In the genomic region with DNA sequence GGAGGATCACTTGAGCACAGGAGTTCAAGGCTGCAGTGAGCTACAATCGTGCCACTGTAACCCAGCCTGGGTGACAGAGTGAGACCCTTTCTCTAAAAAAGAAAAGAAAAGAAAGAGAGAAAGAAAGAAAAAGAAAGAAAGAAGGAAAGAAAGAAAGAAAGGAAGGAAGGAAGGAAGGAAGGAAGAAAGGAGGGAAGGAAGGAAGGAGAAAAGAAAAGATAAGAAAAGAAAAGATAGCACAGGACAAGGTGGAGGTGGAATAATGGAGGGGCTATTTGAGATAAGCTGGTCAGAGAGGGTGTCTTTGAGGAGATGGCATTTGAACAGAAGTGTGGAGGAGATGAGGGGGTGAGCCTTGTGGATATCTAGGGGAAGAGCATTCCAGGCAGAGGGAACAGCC, we compare ENCODE assay signal across 31 cellular contexts. TPM values are rescaled to one million over a fixed set of nuclear protein-coding genes. Genes with fewer than 3 reads are reported as not detected.
"Had no signal": no experiment of that assay in that cellular context is flagged by ENCODE, and none has a peak within 500 bp of the region (broad histone marks: within the 10 kb centered on the region; RNA-seq: fewer than 3 reads in every experiment).

No MANE protein-coding gene starts in this region.

- H3K4me1 ChIP-seq: foreskin keratinocyte had no signal

- ATAC-seq: activated CD4-positive, CD25-positive, alpha-beta regulatory T cell treated with anti-CD3 and anti-CD28 coated beads, Interleukin-2, amount 50 U/mL, for 24 hours; activated CD8-positive, alpha-beta T cell treated with anti-CD3 and anti-CD28 coated beads for 36 hours; activated naive CD4-positive, alpha-beta T cell treated with anti-CD3 and anti-CD28 coated beads, Interleukin-2, amount 50 U/mL, for 72 hours; body of pancreas; foreskin keratinocyte; gastrocnemius medialis; heart right ventricle; T-helper 17 cell had no signal

- H3K27ac ChIP-seq: body of pancreas, esophagus muscularis mucosa, foreskin keratinocyte, gastrocnemius medialis, heart right ventricle, WERI-Rb-1 had no signal

- H3K9me3 Mint-ChIP-seq: activated B cell treated with CpG ODN at 0.5 μM for 24 hours; activated CD8-positive, alpha-beta T cell treated with anti-CD3 and anti-CD28 coated beads for 36 hours; activated naive CD4-positive, alpha-beta T cell treated with anti-CD3 and anti-CD28 coated beads, Interleukin-2, amount 10 ng/mL, durations not matched to agents 7 days and 5 days; activated naive CD4-positive, alpha-beta T cell treated with anti-CD3 and anti-CD28 coated beads, Interleukin-2, amount 50 U/mL, for 72 hours; activated naive CD8-positive, alpha-beta T cell treated with anti-CD3 and anti-CD28 coated beads, Interleukin-2, amount 10 ng/mL, durations not matched to agents 7 days and 5 days; endodermal cell; T-helper 2 cell treated with Interferon-gamma antibody and Interleukin-4, amounts not matched to agents 5 μg/mL and 100 μg/mL, for 36 hours had no signal

- H3K4me3 ChIP-seq: body of pancreas, esophagus muscularis mucosa, gastrocnemius medialis, heart right ventricle had no signal

- H3K4me3 Mint-ChIP-seq: activated B cell treated with CpG ODN at 0.5 μM for 24 hours; activated CD8-positive, alpha-beta T cell treated with anti-CD3 and anti-CD28 coated beads for 36 hours; activated naive CD4-positive, alpha-beta T cell treated with anti-CD3 and anti-CD28 coated beads, Interleukin-2, amount 10 ng/mL, durations not matched to agents 7 days and 5 days; activated naive CD8-positive, alpha-beta T cell treated with anti-CD3 and anti-CD28 coated beads, Interleukin-2, amount 10 ng/mL, durations not matched to agents 7 days and 5 days; endodermal cell; T-helper 17 cell; T-helper 2 cell treated with Interferon-gamma antibody and Interleukin-4, amounts not matched to agents 5 μg/mL and 100 μg/mL, for 36 hours had no signal

- H3K36me3 ChIP-seq: gastrocnemius medialis had no signal

- DNase-seq: activated B cell treated with CpG ODN at 0.5 μM for 24 hours; activated CD4-positive, alpha-beta T cell treated with anti-CD3 and anti-CD28 coated beads for 48 hours; activated CD4-positive, alpha-beta T cell treated with anti-CD3 and anti-CD28 coated beads, Interleukin-2, amount 50 U/mL, for 1 hour; activated CD4-positive, alpha-beta T cell treated with anti-CD3 and anti-CD28 coated beads, Interleukin-2, amount 50 U/mL, for 48 hours; activated CD8-positive, alpha-beta memory T cell treated with anti-CD3 and anti-CD28 coated beads for 24 hours; activated CD8-positive, alpha-beta T cell treated with anti-CD3 and anti-CD28 coated beads for 36 hours; activated gamma-delta T cell; activated naive CD4-positive, alpha-beta T cell; activated naive CD4-positive, alpha-beta T cell treated with anti-CD3 and anti-CD28 coated beads, Interleukin-2, amount 10 ng/mL, durations not matched to agents 7 days and 5 days; activated naive CD8-positive, alpha-beta T cell treated with anti-CD3 and anti-CD28 coated beads, Interleukin-2, amount 10 ng/mL, durations not matched to agents 7 days and 5 days; activated T-cell treated with anti-CD3 and anti-CD28 coated beads, Interleukin-2, amount 50 U/mL, for 1 hour; activated T-cell treated with anti-CD3 and anti-CD28 coated beads, Interleukin-2, amount 50 U/mL, for 48 hours; body of pancreas; caudate nucleus; cortex of kidney; effector memory CD4-positive, alpha-beta T cell; endodermal cell; erythroblast; foreskin keratinocyte; gastrocnemius medialis; heart right ventricle; T-helper 1 cell; T-helper 17 cell; T1000; WERI-Rb-1 had no signal

- H3K9me3 ChIP-seq: body of pancreas, esophagus muscularis mucosa, gastrocnemius medialis, heart right ventricle had no signal

- H3K27me3 ChIP-seq: body of pancreas, gastrocnemius medialis had no signal

- H3K27ac Mint-ChIP-seq: activated B cell treated with CpG ODN at 0.5 μM for 24 hours; activated CD8-positive, alpha-beta T cell treated with anti-CD3 and anti-CD28 coated beads for 36 hours; activated naive CD4-positive, alpha-beta T cell treated with anti-CD3 and anti-CD28 coated beads, Interleukin-2, amount 10 ng/mL, durations not matched to agents 7 days and 5 days; activated naive CD4-positive, alpha-beta T cell treated with anti-CD3 and anti-CD28 coated beads, Interleukin-2, amount 50 U/mL, for 72 hours; activated naive CD8-positive, alpha-beta T cell treated with anti-CD3 and anti-CD28 coated beads, Interleukin-2, amount 10 ng/mL, durations not matched to agents 7 days and 5 days; endodermal cell; T-helper 17 cell; T-helper 2 cell treated with Interferon-gamma antibody and Interleukin-4, amounts not matched to agents 5 μg/mL and 100 μg/mL, for 36 hours had no signal

RNA-seq across cellular contexts. Expression of a gene that starts 13.5 kb away (rescaled TPM):
- total RNA-seq: activated CD8-positive, alpha-beta T cell treated with anti-CD3 and anti-CD28 coated beads for 36 hours; activated naive CD8-positive, alpha-beta T cell treated with anti-CD3 and anti-CD28 coated beads, Interleukin-2, amount 10 ng/mL, durations not matched to agents 7 days and 5 days; dermis microvascular lymphatic vessel endothelial cell; esophagus muscularis mucosa; foreskin keratinocyte; gastrocnemius medialis; heart right ventricle; T-helper 17 cell had no signal
- polyA plus RNA-seq: foreskin keratinocyte, heart right ventricle had no signal

RNA-seq across cellular contexts. Expression of a gene that starts 55.7 kb away (rescaled TPM):
- total RNA-seq: activated CD8-positive, alpha-beta T cell treated with anti-CD3 and anti-CD28 coated beads for 36 hours; activated naive CD4-positive, alpha-beta T cell treated with anti-CD3 and anti-CD28 coated beads, Interleukin-2, amount 50 U/mL, for 72 hours; activated naive CD8-positive, alpha-beta T cell treated with anti-CD3 and anti-CD28 coated beads, Interleukin-2, amount 10 ng/mL, durations not matched to agents 7 days and 5 days; chondrocyte; foreskin keratinocyte; T-helper 17 cell had no signal
- polyA plus RNA-seq: foreskin keratinocyte had no signal
